In genomic region chr17:20155258-20156195, GRCh38 we compare ENCODE assay signal across 8 cellular contexts.
A peak's percentile ranks its signal among the peaks of the same experiment; 100 is the strongest.
DNase-seq lines count a peak whose midpoint lies in the region; ATAC-seq, FAIRE-seq and TF ChIP-seq lines count a peak whose summit lies in the region.

No MANE protein-coding gene starts in this region.

- no peaks in the 10 kb centered on the region for H3K79me2 ChIP-seq in fibroblast of lung (ENCODE audit: control insufficient read depth, insufficient read depth, low read length)

- H3K36me3 ChIP-seq in fibroblast of lung (ENCODE audit: control insufficient read depth, insufficient read depth, low read length): no peaks in the 10 kb centered on the region

- TF ChIP-seq RAD21 in Ishikawa (IDR thresholded peaks at IDR 0.05; ENCODE audit: low read depth): no peak

- H3K27ac Mint-ChIP-seq in naive B cell: no peak overlapping the region

- no peaks in the 10 kb centered on the region for H3K27me3 ChIP-seq in fibroblast of lung (ENCODE audit: control insufficient read depth, insufficient read depth, low read length)

- peak overlapping the region; percentile 75 for H3K4me2 ChIP-seq in fibroblast of lung (ENCODE audit: extremely low read depth, insufficient read depth, low read length)

- no peaks in the 10 kb centered on the region for H3K9me3 ChIP-seq in fibroblast of lung (ENCODE audit: control insufficient read depth, insufficient read depth, low read depth, low read length)

- no peak for TF ChIP-seq CTCF in fibroblast of lung (conservative IDR thresholded peaks at IDR 0.05 in 1 of 2, IDR thresholded peaks at IDR 0.05 in 1 of 2; ENCODE audit: low read depth in 1 of 2, low read length in 2 of 2)

- peak overlapping the region; percentile 45 for H2AFZ ChIP-seq in fibroblast of lung (ENCODE audit: low read length)

- H3K4me3 Mint-ChIP-seq in naive B cell: peak overlapping the region in 1 of 8 donors; percentile 95

- no peak; the same call in 1 of the 2 replicates for TF ChIP-seq EP300 in Ishikawa (IDR thresholded peaks at IDR 0.05; ENCODE audit: borderline replicate concordance)

- H4K20me1 ChIP-seq in fibroblast of lung (ENCODE audit: control insufficient read depth, extremely low read depth, insufficient read depth, low read length): no peaks in the 10 kb centered on the region

- no peaks in the 10 kb centered on the region for H3K4me1 ChIP-seq in fibroblast of lung (ENCODE audit: control insufficient read depth, extremely low read depth, insufficient read depth, low read length)

- H3K27ac ChIP-seq in fibroblast of lung (ENCODE audit: insufficient read depth, low read length): peak overlapping the region; percentile 30

- FAIRE-seq in RCC 7860 (lab: Jason Lieb, UNC): peak; percentile 57

- no peaks in the 10 kb centered on the region for H3K36me3 Mint-ChIP-seq in naive B cell

- no peaks in the 10 kb centered on the region for H3K27me3 Mint-ChIP-seq in naive B cell

- H3K9me3 Mint-ChIP-seq in naive B cell: no peaks in the 10 kb centered on the region

- peak overlapping the region; percentile 57 for H3K9ac ChIP-seq in fibroblast of lung (ENCODE audit: insufficient read depth, low read length)

- DNase-seq in DMS53 (lab: John Stamatoyannopoulos, UW) (peak; percentile 98), RCC 7860 (ENCODE audit: low spot score) (peak; percentile 89), fibroblast of lung (ENCODE audit: low read depth in 2 of 2) (peak; percentile 90 to 99), naive B cell (peak; percentile 99)
- peak; percentile 87 to 88 for DNase-seq in activated T-helper 1 cell treated with anti-CD3 and anti-CD28 coated beads, Interleukin-2, amount 50 U/mL, for 16 hours (ENCODE audit: low read depth in 1 of 2, low spot score in 1 of 2)
- DNase-seq in stimulated activated CD8-positive, alpha-beta memory T cell treated with anti-CD3 and anti-CD28 coated beads, Interleukin-7, amount 100 ng/mL, for 48 hours (ENCODE audit: extremely low read depth in 1 of 2, low read depth in 1 of 2): peak; percentile 94 to 96

- ATAC-seq in GM21619 (IDR thresholded peaks at IDR 0.05; ENCODE audit: unreplicated experiment): peak; percentile 89
- peak; percentile 93 for ATAC-seq in naive B cell (ENCODE audit: low read depth in 2 of 2)

- peak overlapping the region; percentile 56 to 75 (median 64) for H3K4me3 ChIP-seq in fibroblast of lung (replicated peaks in 1 of 4; ENCODE audit: control extremely low read depth in 1 of 4, insufficient read depth in 1 of 4, low read depth in 3 of 4, low read length in 4 of 4)

- peaks cover 6 to 13% (median 13%) of the 10 kb centered on the region in 3 donors for H3K4me1 Mint-ChIP-seq in naive B cell

TF ChIP-seq in Ishikawa, 13 proteins besides CTCF, POLR2A, EP300 and RAD21:
- TF ChIP-seq NFIC (IDR thresholded peaks at IDR 0.05): peak; percentile 21; the same call in 1 of the 2 replicates
- TF ChIP-seq ZBTB7A (IDR thresholded peaks at IDR 0.05; ENCODE audit: low read depth): no peak
- no peak for TF ChIP-seq TEAD4 (IDR thresholded peaks at IDR 0.05)
- TF ChIP-seq CEBPB (IDR thresholded peaks at IDR 0.05): no peak
- no peak for TF ChIP-seq TCF12 (IDR thresholded peaks at IDR 0.05; ENCODE audit: low read depth)
- TF ChIP-seq MAX (IDR thresholded peaks at IDR 0.05): peak; percentile 62
- TF ChIP-seq TAF1 (IDR thresholded peaks at IDR 0.05; ENCODE audit: low read depth): peak; percentile 70; the same call in 1 of the 2 replicates
- TF ChIP-seq REST (IDR thresholded peaks at IDR 0.05; ENCODE audit: low read depth): no peak
- TF ChIP-seq EGR1 (IDR thresholded peaks at IDR 0.05): peak; percentile 86

Comparison
In these comparisons a context has a peak if more than half of its experiments do, and no peak if none do; other contexts are left out.
1. Peak in every context shown above with its lines: DNase-seq, ATAC-seq, H3K4me3 ChIP-seq and H3K27ac ChIP-seq.